In genomic region chr5:88674262-88675158, GRCh38 we compare ENCODE assay signal across 8 cellular contexts.
DNase-seq lines count a peak whose midpoint lies in the region; ATAC-seq and TF ChIP-seq lines count a peak whose summit lies in the region.

No MANE protein-coding gene starts in this region.

- no peak overlapping the region for H3K27ac Mint-ChIP-seq in CD8-positive, alpha-beta T cell

- H3K4me1 Mint-ChIP-seq in CD8-positive, alpha-beta T cell (ENCODE audit: low read depth) = peaks cover 24% of the 10 kb centered on the region

- intact Hi-C loops in CD8-positive, alpha-beta T cell (cut with DNase I, micrococcal nuclease) = loop anchor here in 1 of 2 experiments (5.0 kb wide), 1 partner anchor 407 kb away; the partner anchor contains the start of gene TMEM161B

- no peak for DNase-seq in CD8-positive, alpha-beta T cell
- DNase-seq in NCI-H748 treated with DMSO at 0.1 percent for 48 hours (lab: John Stamatoyannopoulos, UW) (peak; percentile 77), astrocyte of the spinal cord (ENCODE audit: low read depth, low spot score) (peak; percentile 75), left kidney (ENCODE audit: low read depth, low spot score) (peak; percentile 81), substantia nigra (lab: John Stamatoyannopoulos, UW) (peak in 39 of 49 donors; percentile 41 to 90 (median 78)), NCI-H446 (lab: John Stamatoyannopoulos, UW) (no peak)

- peak; percentile 61 for ATAC-seq in CD8-positive, alpha-beta T cell
- ATAC-seq in GM18909 (IDR thresholded peaks at IDR 0.05; ENCODE audit: poor library complexity, unreplicated experiment) = peak; percentile 80
- peak; percentile 79 for ATAC-seq in HG03108 (IDR thresholded peaks at IDR 0.05; ENCODE audit: unreplicated experiment)

- POLR2A ChIA-PET in CD8-positive, alpha-beta T cell (lab: Charles Lee) = no interaction called here

- peaks cover 16% of the 10 kb centered on the region for H3K4me1 ChIP-seq in CD8-positive, alpha-beta T cell (ENCODE audit: insufficient read depth, low read length)

- peaks cover 83% of the 10 kb centered on the region for H3K27me3 Mint-ChIP-seq in CD8-positive, alpha-beta T cell (ENCODE audit: low read depth)

- in situ Hi-C loops in astrocyte of the spinal cord (cut with HindIII; ENCODE audit: low sequenced_read_pairs) = loop anchor here (25.0 kb wide), 1 partner anchor 537 kb away; no protein-coding TSS in a partner anchor

- no peaks in the 10 kb centered on the region for H3K36me3 ChIP-seq in CD8-positive, alpha-beta T cell (ENCODE audit: insufficient read depth, low read length)

- H3K27me3 ChIP-seq in CD8-positive, alpha-beta T cell (ENCODE audit: insufficient read depth, low read length) = peaks cover 66% of the 10 kb centered on the region

- H3K36me3 Mint-ChIP-seq in CD8-positive, alpha-beta T cell = no peaks in the 10 kb centered on the region

- no peaks in the 10 kb centered on the region for H3K9me3 Mint-ChIP-seq in CD8-positive, alpha-beta T cell

- H3K9me3 ChIP-seq in CD8-positive, alpha-beta T cell (ENCODE audit: low read length) = no peaks in the 10 kb centered on the region

- no peak overlapping the region for H3K27ac ChIP-seq in CD8-positive, alpha-beta T cell (ENCODE audit: low read depth, low read length)
- peak overlapping the region; percentile 97 for H3K27ac ChIP-seq in substantia nigra (ENCODE audit: low read depth, low read length, poor library complexity, severe bottlenecking)

- CTCF ChIA-PET in CD8-positive, alpha-beta T cell (lab: Charles Lee) = interaction anchor here (1.0 to 2.0 kb wide), 3 partner anchors 16 to 893 kb away, joined by 3 to 10 read pairs (median 7); no protein-coding TSS in a partner anchor

- H3K4me3 ChIP-seq in CD8-positive, alpha-beta T cell (ENCODE audit: low read depth, low read length) = peak overlapping the region; percentile 34
- H3K4me3 ChIP-seq in astrocyte of the spinal cord (ENCODE audit: low read depth, low read length) = peak overlapping the region; percentile 55

- no peak for TF ChIP-seq CTCF in CD8-positive, alpha-beta T cell (IDR thresholded peaks at IDR 0.05)
- no peak for TF ChIP-seq CTCF in astrocyte of the spinal cord (IDR thresholded peaks at IDR 0.05; ENCODE audit: low read depth, low read length)

- peak overlapping the region; percentile 71 for H3K4me3 Mint-ChIP-seq in CD8-positive, alpha-beta T cell

Comparison
In these comparisons a context has a peak if more than half of its experiments do, and no peak if none do; other contexts are left out.
1. DNase-seq: peak in NCI-H748 treated with DMSO at 0.1 percent for 48 hours (single experiment), astrocyte of the spinal cord (single experiment), left kidney (single experiment) and substantia nigra (39 of 49); none in CD8-positive, alpha-beta T cell (0 of 7) and NCI-H446 (0 of 2).
2. Peak in every context shown above with its lines, with median percentiles within 50 percentile points of each other: ATAC-seq.